8 cellular contexts compared by ENCODE assay signal in the genomic region with DNA sequence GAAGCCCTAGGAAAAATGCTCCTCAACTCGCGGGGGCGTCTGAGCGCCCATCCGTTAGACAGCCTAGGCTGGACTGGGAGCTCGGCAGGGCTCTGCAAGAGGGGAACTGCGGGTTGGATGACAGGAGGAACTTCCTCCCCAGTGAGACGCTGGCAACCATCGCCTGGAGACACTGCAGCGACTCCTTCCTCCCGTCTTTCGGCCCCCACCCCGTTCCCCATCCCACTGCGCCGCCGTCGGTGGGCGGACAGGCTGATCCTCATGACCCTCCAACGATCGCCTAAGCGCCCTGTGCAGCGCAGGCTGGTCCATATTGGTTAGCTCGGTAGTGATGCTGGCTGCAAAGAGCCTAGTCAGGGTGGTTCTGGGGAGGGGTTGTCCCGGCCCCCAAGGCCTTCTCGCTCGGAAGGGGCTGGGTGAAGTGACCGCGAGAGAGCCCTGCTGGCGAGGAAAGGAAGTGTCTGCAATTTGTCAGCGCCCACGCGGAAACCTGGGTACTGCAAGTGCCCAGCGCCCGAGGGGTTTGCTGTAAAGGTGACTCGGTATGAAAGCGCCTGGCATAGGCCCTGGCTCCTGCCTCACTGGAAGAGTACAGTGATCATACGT. TPM values are rescaled to one million over a fixed set of nuclear protein-coding genes. Genes with fewer than 3 reads are reported as not detected.
A peak's percentile ranks its signal among the peaks of the same experiment; 100 is the strongest.
DNase-seq lines count a peak whose midpoint lies in the region; ATAC-seq and FAIRE-seq lines count a peak whose summit lies in the region.

No MANE protein-coding gene starts in this region.

- ATAC-seq in GM21423 (IDR thresholded peaks at IDR 0.05; ENCODE audit: unreplicated experiment) = peak; percentile 43
- ATAC-seq in stimulated activated naive CD8-positive, alpha-beta T cell treated with anti-CD3 and anti-CD28 coated beads, Interleukin-15, Interleukin-2, amounts not matched to agents 100 U/mL and 50 U/mL, for 24 hours = peak; percentile 48

- DNase-seq in D341Med (ENCODE audit: low spot score) (peak; percentile 66), T1000 (lab: John Stamatoyannopoulos, UW) (peak; percentile 16), caudate nucleus (lab: John Stamatoyannopoulos, UW) (peak in 6 of 61 donors; percentile 23 to 49 (median 42)), lung microvascular endothelial cell (ENCODE audit: low read depth in 2 of 2) (peak; percentile 59 to 62), HTR-8/SVneo (ENCODE audit: insufficient read length, low spot score) (no peak)
- DNase-seq in stimulated activated naive CD8-positive, alpha-beta T cell treated with anti-CD3 and anti-CD28 coated beads, Interleukin-15, Interleukin-2, amounts not matched to agents 100 U/mL and 50 U/mL, for 24 hours = peak; percentile 70

- FAIRE-seq in HTR-8/SVneo (lab: Jason Lieb, UNC) = no peak

- peaks cover 96% of the 10 kb centered on the region for H3K27me3 ChIP-seq in HUES64 (ENCODE audit: insufficient read depth, low read length)

- peaks cover 12% of the 10 kb centered on the region for H3K4me1 ChIP-seq in HUES64 (ENCODE audit: insufficient read depth, low read length)

- no peaks in the 10 kb centered on the region for H3K36me3 ChIP-seq in HUES64 (ENCODE audit: insufficient read depth, low read length)

- H3K4me3 ChIP-seq in HUES64 (ENCODE audit: low read length) = peak overlapping the region; percentile 50

- no peak overlapping the region for H3K9ac ChIP-seq in HUES64 (ENCODE audit: low read depth, low read length)

- H3K9me3 ChIP-seq in HUES64 (ENCODE audit: insufficient read depth, low read depth, low read length) = no peaks in the 10 kb centered on the region

- H3K27ac ChIP-seq in HUES64 (ENCODE audit: low read depth, low read length) (no peak overlapping the region), caudate nucleus (ENCODE audit: low read depth, low read length) (peak overlapping the region; percentile 82)

- WGBS in HUES64 = 7% methylated on average over 37 of the region's 37 CpGs

RNA-seq across cellular contexts. Expression of a gene that starts 0.6 kb away (rescaled TPM):
- polyA plus RNA-seq in HUES64 (2013, experiment 1 of 2) = 8.3 TPM
- 14.9 TPM for polyA plus RNA-seq in HUES64 (2013, experiment 2 of 2)
- 0.20 and 0.65 TPM in 2 replicates for total RNA-seq in lung microvascular endothelial cell

RNA-seq across cellular contexts. Expression of a gene that starts 11.7 kb away (rescaled TPM):
- polyA plus RNA-seq in HUES64 (2013, experiment 1 of 2) = not detected
- not detected for polyA plus RNA-seq in HUES64 (2013, experiment 2 of 2)
- total RNA-seq in lung microvascular endothelial cell = under 0.01 TPM in 1 of 2 replicates, not detected in the other

RNA-seq across cellular contexts. Expression of a gene that starts 21.7 kb away (rescaled TPM):
- polyA plus RNA-seq in HUES64 (2013, experiment 1 of 2) = 0.25 TPM
- polyA plus RNA-seq in HUES64 (2013, experiment 2 of 2) = 0.44 TPM
- total RNA-seq in lung microvascular endothelial cell = 8.9 and 35.1 TPM in 2 replicates

RNA-seq across cellular contexts. Expression of a gene that starts 59.8 kb away (rescaled TPM):
- 11.9 TPM for polyA plus RNA-seq in HUES64 (2013, experiment 1 of 2)
- polyA plus RNA-seq in HUES64 (2013, experiment 2 of 2) = 8.8 TPM
- total RNA-seq in lung microvascular endothelial cell = 3.9 and 5.6 TPM in 2 replicates
